In genomic region chr15:71434774-71435173, GRCh38 we compare ENCODE assay signal across 19 cellular contexts.
"Had no signal": no experiment of that assay in that cellular context is flagged by ENCODE, and none has a peak within 500 bp of the region (broad histone marks: within the 10 kb centered on the region; RNA-seq: fewer than 3 reads in every experiment).

No MANE protein-coding gene starts in this region.

- H3K9me3 ChIP-seq: esophagus squamous epithelium, lower lobe of right lung, tibial artery, vagina had no signal

- ATAC-seq: activated CD4-positive, CD25-positive, alpha-beta regulatory T cell treated with anti-CD3 and anti-CD28 coated beads, Interleukin-2, amount 50 U/mL, for 24 hours; left colon; lower lobe of right lung had no signal

- H3K4me3 Mint-ChIP-seq: activated naive CD4-positive, alpha-beta T cell treated with anti-CD3 and anti-CD28 coated beads, Interleukin-2, amount 50 U/mL, for 24 hours; dendritic cell treated with granulocyte-macrophage colony-stimulating factor and Interleukin-4, amounts not matched to agents 40 ng/mL and 50 ng/mL, for 4 days; nephron; T-helper 1 cell treated with Interleukin-12 subunit alpha and Interleukin-12 subunit beta and Interleukin-4 antibody, amounts not matched to agents 30 μg/mL and 1 μg/mL, for 36 hours had no signal

- H3K27me3 Mint-ChIP-seq: activated naive CD4-positive, alpha-beta T cell treated with anti-CD3 and anti-CD28 coated beads, Interleukin-2, amount 50 U/mL, for 24 hours had no signal

- H3K4me3 ChIP-seq: esophagus squamous epithelium, lower lobe of right lung, tibial artery, vagina had no signal

- DNase-seq: activated CD8-positive, alpha-beta memory T cell treated with anti-CD3 and anti-CD28 coated beads for 24 hours; activated gamma-delta T cell; effector CD8-positive, alpha-beta T cell; esophagus squamous epithelium; left colon; lower lobe of right lung; nucleus accumbens; stimulated activated CD8-positive, alpha-beta memory T cell treated with anti-CD3 and anti-CD28 coated beads, Interleukin-4, amount 100 ng/mL, for 48 hours; stimulated activated naive CD4-positive, alpha-beta T cell; tibial artery had no signal

- FAIRE-seq: bronchial epithelial cell, endothelial cell of umbilical vein, islet of Langerhans had no signal

- H3K4me1 Mint-ChIP-seq: activated naive CD4-positive, alpha-beta T cell treated with anti-CD3 and anti-CD28 coated beads, Interleukin-2, amount 50 U/mL, for 24 hours had no signal

- H3K36me3 Mint-ChIP-seq: activated naive CD4-positive, alpha-beta T cell treated with anti-CD3 and anti-CD28 coated beads, Interleukin-2, amount 50 U/mL, for 24 hours had no signal

- H3K27ac Mint-ChIP-seq: activated naive CD4-positive, alpha-beta T cell treated with anti-CD3 and anti-CD28 coated beads, Interleukin-2, amount 50 U/mL, for 24 hours; dendritic cell treated with granulocyte-macrophage colony-stimulating factor and Interleukin-4, amounts not matched to agents 40 ng/mL and 50 ng/mL, for 4 days; T-helper 1 cell treated with Interleukin-12 subunit alpha and Interleukin-12 subunit beta and Interleukin-4 antibody, amounts not matched to agents 30 μg/mL and 1 μg/mL, for 36 hours had no signal

- H3K4me1 ChIP-seq: esophagus squamous epithelium, lower lobe of right lung, vagina had no signal

- H3K27ac ChIP-seq: esophagus squamous epithelium, lower lobe of right lung, vagina had no signal

- H3K9me3 Mint-ChIP-seq: activated naive CD4-positive, alpha-beta T cell treated with anti-CD3 and anti-CD28 coated beads, Interleukin-2, amount 50 U/mL, for 24 hours; dendritic cell treated with granulocyte-macrophage colony-stimulating factor and Interleukin-4, amounts not matched to agents 40 ng/mL and 50 ng/mL, for 4 days; nephron; T-helper 1 cell treated with Interleukin-12 subunit alpha and Interleukin-12 subunit beta and Interleukin-4 antibody, amounts not matched to agents 30 μg/mL and 1 μg/mL, for 36 hours had no signal
